Comparison of ENCODE assay signal across 22 cellular contexts in genomic region chr10:99470327-99470726, GRCh38.
"Had no signal": no experiment of that assay in that cellular context is flagged by ENCODE, and none has a peak within 500 bp of the region (broad histone marks: within the 10 kb centered on the region; RNA-seq: fewer than 3 reads in every experiment).

No MANE protein-coding gene starts in this region.

- H3K4me3 ChIP-seq: adrenal gland had no signal

- FAIRE-seq: colon had no signal

- H3K36me3 ChIP-seq: adrenal gland, WERI-Rb-1 had no signal

- H3K9me3 ChIP-seq: adrenal gland had no signal

- H3K4me2 ChIP-seq: KMS-11 had no signal

- H3K36me3 Mint-ChIP-seq: activated naive CD8-positive, alpha-beta T cell treated with anti-CD3 and anti-CD28 coated beads, Interleukin-2, amount 10 ng/mL, durations not matched to agents 7 days and 5 days had no signal

- H3K27ac ChIP-seq: adrenal gland, KMS-11, WERI-Rb-1 had no signal

- H3K4me3 Mint-ChIP-seq: activated CD8-positive, alpha-beta T cell treated with anti-CD3 and anti-CD28 coated beads for 36 hours; activated naive CD8-positive, alpha-beta T cell treated with anti-CD3 and anti-CD28 coated beads, Interleukin-2, amount 10 ng/mL, durations not matched to agents 7 days and 5 days; activated T-cell treated with anti-CD3 and anti-CD28 coated beads, Interleukin-2, amount 50 U/mL, for 72 hours; T-helper 17 cell had no signal

- H3K4me1 ChIP-seq: adrenal gland had no signal

- H3K9me3 Mint-ChIP-seq: activated CD8-positive, alpha-beta T cell treated with anti-CD3 and anti-CD28 coated beads for 36 hours; activated naive CD8-positive, alpha-beta T cell treated with anti-CD3 and anti-CD28 coated beads, Interleukin-2, amount 10 ng/mL, durations not matched to agents 7 days and 5 days; activated T-cell treated with anti-CD3 and anti-CD28 coated beads, Interleukin-2, amount 50 U/mL, for 72 hours had no signal

- H3K27ac Mint-ChIP-seq: activated CD8-positive, alpha-beta T cell treated with anti-CD3 and anti-CD28 coated beads for 36 hours; activated naive CD8-positive, alpha-beta T cell treated with anti-CD3 and anti-CD28 coated beads, Interleukin-2, amount 10 ng/mL, durations not matched to agents 7 days and 5 days; activated T-cell treated with anti-CD3 and anti-CD28 coated beads, Interleukin-2, amount 50 U/mL, for 72 hours; T-helper 17 cell had no signal

- H3K4me1 Mint-ChIP-seq: activated naive CD8-positive, alpha-beta T cell treated with anti-CD3 and anti-CD28 coated beads, Interleukin-2, amount 10 ng/mL, durations not matched to agents 7 days and 5 days had no signal

- DNase-seq: activated CD4-positive, alpha-beta T cell treated with anti-CD3 and anti-CD28 coated beads for 4 hours; activated CD8-positive, alpha-beta memory T cell treated with anti-CD3 and anti-CD28 coated beads, Interleukin-2, amount 50 U/mL, for 4 hours; activated CD8-positive, alpha-beta T cell treated with anti-CD3 and anti-CD28 coated beads for 36 hours; activated naive CD4-positive, alpha-beta T cell treated with anti-CD3 and anti-CD28 coated beads, Interleukin-2, amount 50 U/mL, for 16 hours; activated naive CD8-positive, alpha-beta T cell treated with anti-CD3 and anti-CD28 coated beads, Interleukin-2, amount 10 ng/mL, durations not matched to agents 7 days and 5 days; activated T-cell treated with anti-CD3 and anti-CD28 coated beads, Interleukin-2, amount 50 U/mL, for 72 hours; adrenal gland; anterior cingulate cortex; cerebellar nuclear complex; NCI-H1092 treated with DMSO at 0.1 percent for 48 hours; NCI-H1417 treated with DMSO at 0.1 percent for 48 hours; NCI-H1694; NCI-H2029 treated with DMSO at 0.1 percent for 48 hours; NCI-H446; NCI-H524; NK-92 treated with Interleukin-12 subunit alpha and Interleukin-12 subunit beta, amount 100 ng/mL, for 24 hours; SIG-M5; T-helper 17 cell; T-helper 9 cell; WERI-Rb-1 had no signal

- ATAC-seq: activated CD8-positive, alpha-beta T cell treated with anti-CD3 and anti-CD28 coated beads for 36 hours; activated T-cell treated with anti-CD3 and anti-CD28 coated beads, Interleukin-2, amount 50 U/mL, for 72 hours; T-helper 17 cell had no signal
